ENCODE assay signal across 2 cellular contexts in genomic region chr2:101188683-101189405, GRCh38.
A peak's percentile ranks its signal among the peaks of the same experiment; 100 is the strongest.
TF ChIP-seq lines count a peak whose summit lies in the region.

No MANE protein-coding gene starts in this region.

TF ChIP-seq in K562, 482 proteins besides CTCF, POLR2A, EP300 and RAD21:
- TF ChIP-seq CTCFL (IDR thresholded peaks at IDR 0.05; ENCODE audit: borderline replicate concordance, insufficient read depth, low read depth, low read length, poor library complexity, severe bottlenecking) (peak; percentile 48), ATF2 (CRISPR knock-in tag; IDR thresholded peaks at IDR 0.05) (no peak)

TF ChIP-seq in liver, 16 proteins besides CTCF, POLR2A, EP300 and RAD21:
- peak; percentile 9 to 53 for TF ChIP-seq HNF4A (conservative IDR thresholded peaks at IDR 0.05)
- no peak for TF ChIP-seq GABPA (IDR thresholded peaks at IDR 0.05 in 1 of 2, conservative IDR thresholded peaks at IDR 0.05 in 1 of 2)
